In genomic region chr5:59770953-59771352, GRCh38 we compare ENCODE assay signal across 30 cellular contexts.
"Had no signal": no experiment of that assay in that cellular context is flagged by ENCODE, and none has a peak within 500 bp of the region (broad histone marks: within the 10 kb centered on the region; RNA-seq: fewer than 3 reads in every experiment).

No MANE protein-coding gene starts in this region.

- H2AFZ ChIP-seq: parathyroid adenoma had no signal

- H3K27me3 ChIP-seq: ovary, right lobe of liver, sigmoid colon, suprapubic skin, testis, tibial artery, transverse colon, upper lobe of right lung, uterus had no signal

- H3K9me3 ChIP-seq: neutrophil, ovary, psoas muscle, right lobe of liver, sigmoid colon, suprapubic skin, testis, tibial artery, transverse colon, upper lobe of right lung, uterus had no signal

- H3K4me1 ChIP-seq: parathyroid adenoma, uterus had no signal

- H3K4me3 ChIP-seq: ovary, psoas muscle, right lobe of liver, sigmoid colon, suprapubic skin, testis, tibial artery, transverse colon, upper lobe of right lung, uterus had no signal

- H3K27ac ChIP-seq: neutrophil, ovary, parathyroid adenoma, psoas muscle, right lobe of liver, suprapubic skin, testis, tibial artery, transverse colon, upper lobe of right lung, uterus had no signal

- DNase-seq: naive thymus-derived CD8-positive, alpha-beta T cell; nephron progenitor cell; nucleus accumbens; ovary; posterior cingulate gyrus; psoas muscle; right cardiac atrium; right lobe of liver; sigmoid colon; small intestine; stimulated activated CD4-positive, alpha-beta T cell treated with anti-CD3 and anti-CD28 coated beads, Interleukin-1b, Interleukin-23, amount 100 ng/mL, for 48 hours; stimulated activated CD4-positive, alpha-beta T cell treated with anti-CD3 and anti-CD28 coated beads, Interleukin-4, amount 100 ng/mL, for 1 hour; stimulated activated CD4-positive, alpha-beta T cell treated with anti-CD3 and anti-CD28 coated beads, Interleukin-4, amount 100 ng/mL, for 4 hours; stimulated activated CD8-positive, alpha-beta memory T cell treated with anti-CD3 and anti-CD28 coated beads, Interleukin-4, amount 100 ng/mL, for 48 hours; stimulated activated naive CD4-positive, alpha-beta T cell; stimulated activated naive CD8-positive, alpha-beta T cell treated with anti-CD3 and anti-CD28 coated beads, Interleukin-15, amount 100 ng/mL, for 72 hours; stimulated activated naive CD8-positive, alpha-beta T cell treated with anti-CD3 and anti-CD28 coated beads, Interleukin-15, Interleukin-2, amounts not matched to agents 100 U/mL and 50 U/mL, for 24 hours; substantia nigra; testis; tibial artery; transverse colon; upper lobe of right lung; uterus had no signal

- H3K36me3 Mint-ChIP-seq: naive thymus-derived CD8-positive, alpha-beta T cell; natural killer cell treated with Interleukin-12 subunit alpha and Interleukin-12 subunit beta and Interleukin-15 and Interleukin-18, amount 100 ng/mL, for 72 hours; stimulated activated memory B cell treated with anti-CD40 and anti-IgM and Interleukin-4, amounts not matched to agents 10 μg/mL and 1 μg/mL and 100 μg/mL, for 72 hours; type B pancreatic cell had no signal

- H3K27ac Mint-ChIP-seq: naive thymus-derived CD8-positive, alpha-beta T cell; natural killer cell treated with Interleukin-12 subunit alpha and Interleukin-12 subunit beta and Interleukin-15 and Interleukin-18, amount 100 ng/mL, for 72 hours; nephron progenitor cell; stimulated activated memory B cell treated with anti-CD40 and anti-IgM and Interleukin-4, amounts not matched to agents 10 μg/mL and 1 μg/mL and 100 μg/mL, for 72 hours; stimulated activated naive CD8-positive, alpha-beta T cell treated with anti-CD3 and anti-CD28 coated beads, Interleukin-15, amount 100 ng/mL, for 72 hours; type B pancreatic cell had no signal

- H3K4me3 Mint-ChIP-seq: naive thymus-derived CD8-positive, alpha-beta T cell; natural killer cell treated with Interleukin-12 subunit alpha and Interleukin-12 subunit beta and Interleukin-15 and Interleukin-18, amount 100 ng/mL, for 72 hours; nephron progenitor cell; neural crest cell; stimulated activated memory B cell treated with anti-CD40 and anti-IgM and Interleukin-4, amounts not matched to agents 10 μg/mL and 1 μg/mL and 100 μg/mL, for 72 hours; stimulated activated naive CD8-positive, alpha-beta T cell treated with anti-CD3 and anti-CD28 coated beads, Interleukin-15, amount 100 ng/mL, for 72 hours; type B pancreatic cell had no signal

- H3K9me3 Mint-ChIP-seq: naive thymus-derived CD8-positive, alpha-beta T cell; natural killer cell treated with Interleukin-12 subunit alpha and Interleukin-12 subunit beta and Interleukin-15 and Interleukin-18, amount 100 ng/mL, for 72 hours; nephron progenitor cell; neural crest cell; stimulated activated memory B cell treated with anti-CD40 and anti-IgM and Interleukin-4, amounts not matched to agents 10 μg/mL and 1 μg/mL and 100 μg/mL, for 72 hours; stimulated activated naive CD8-positive, alpha-beta T cell treated with anti-CD3 and anti-CD28 coated beads, Interleukin-15, amount 100 ng/mL, for 72 hours; type B pancreatic cell had no signal

- H3K36me3 ChIP-seq: neutrophil, ovary, right lobe of liver, sigmoid colon, suprapubic skin, tibial artery, transverse colon, upper lobe of right lung, uterus had no signal

- H3K79me2 ChIP-seq: parathyroid adenoma had no signal

- H3K9ac ChIP-seq: parathyroid adenoma had no signal
